In the genomic region with DNA sequence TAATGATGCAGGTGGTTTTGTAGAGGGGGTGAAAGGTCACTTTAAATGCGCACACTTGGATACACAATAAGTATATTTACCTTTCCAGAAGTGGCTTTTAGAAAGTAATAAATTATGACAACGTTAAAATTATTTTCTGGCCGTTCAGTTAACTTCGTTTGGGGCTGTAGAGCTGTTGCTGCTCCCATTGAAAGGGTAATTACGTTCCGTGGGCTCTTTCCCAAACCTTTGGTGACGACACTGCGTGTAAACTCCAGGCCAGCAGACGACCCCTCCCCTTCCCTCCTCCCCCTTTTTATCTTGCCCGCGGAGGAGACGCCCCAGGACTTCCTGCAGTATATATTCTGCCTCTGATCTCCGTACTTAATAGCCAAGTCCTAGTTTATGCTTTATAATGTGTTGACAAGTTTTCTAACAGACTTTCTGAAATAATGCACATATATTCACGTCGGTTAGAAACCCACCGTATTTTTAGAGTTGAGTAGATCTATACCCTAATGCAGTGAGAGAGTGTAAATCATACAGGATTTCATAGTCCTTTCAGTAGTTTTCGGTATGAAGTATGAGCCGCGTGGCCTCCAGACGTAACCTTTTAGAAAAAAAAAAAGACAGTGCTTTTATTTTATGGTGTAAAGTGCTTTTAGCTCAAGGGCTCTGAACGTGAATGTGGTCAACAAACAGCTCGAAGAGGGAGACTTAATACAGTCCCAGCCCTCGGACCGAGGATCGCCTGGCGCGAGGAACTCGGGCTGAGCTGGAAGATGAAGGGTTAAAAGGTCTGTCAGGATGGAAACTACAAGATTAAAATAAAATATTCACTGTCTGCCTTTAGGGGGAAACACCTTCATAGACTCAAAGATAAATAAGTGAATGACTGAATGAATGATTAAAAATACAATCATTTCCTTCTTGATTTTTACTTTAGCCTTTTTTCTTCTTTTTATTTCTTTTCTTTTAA, we compare ENCODE assay signal across 11 cellular contexts. TPM values are rescaled to one million over a fixed set of nuclear protein-coding genes. Genes with fewer than 3 reads are reported as not detected.
DNase-seq lines count a peak whose midpoint lies in the region; ATAC-seq, FAIRE-seq and TF ChIP-seq lines count a peak whose summit lies in the region.
"Had no signal": no experiment of that assay in that cellular context is flagged by ENCODE, and none has a peak within 500 bp of the region (broad histone marks: within the 10 kb centered on the region; RNA-seq: fewer than 3 reads in every experiment).

No MANE protein-coding gene starts in this region.

- intact Hi-C loops in activated B cell treated with CpG ODN at 0.5 μM for 24 hours (cut with micrococcal nuclease): loop anchor here (10.0 kb wide), 2 partner anchors 438 to 772 kb away; no protein-coding TSS in a partner anchor

- H3K27me3 Mint-ChIP-seq in CD8-positive, alpha-beta memory T cell: peaks cover 42 to 74% of the 10 kb centered on the region in 2 donors
- no peaks in the 10 kb centered on the region for H3K27me3 Mint-ChIP-seq in activated B cell treated with CpG ODN at 0.5 μM for 24 hours
- H3K27me3 Mint-ChIP-seq in memory B cell: no peaks in the 10 kb centered on the region

- peak overlapping the region in 5 of 7 donors; percentile 24 to 89 (median 46) for H3K4me3 Mint-ChIP-seq in CD8-positive, alpha-beta memory T cell
- H3K4me3 Mint-ChIP-seq in activated B cell treated with CpG ODN at 0.5 μM for 24 hours (peak overlapping the region; percentile 88), memory B cell (peak overlapping the region; percentile 93)

- no peak overlapping the region for H3K27ac ChIP-seq in CD8-positive, alpha-beta memory T cell (ENCODE audit: low read depth, low read length)
- peak overlapping the region; percentile 70 for H3K27ac ChIP-seq in HUES48 (ENCODE audit: low read depth, low read length)
- H3K27ac ChIP-seq: vagina had no signal

- 0 out of 2 replicates have a peak overlapping the region, but pooled peaks have one; percentile 18 for H3K9ac ChIP-seq in HUES48 (ENCODE audit: low read depth, low read length)

- H3K4me1 Mint-ChIP-seq in CD8-positive, alpha-beta memory T cell: peaks cover 27 to 44% (median 30%) of the 10 kb centered on the region in 3 donors
- H3K4me1 Mint-ChIP-seq in activated B cell treated with CpG ODN at 0.5 μM for 24 hours (peaks cover 37% of the 10 kb centered on the region), memory B cell (peaks cover 11% of the 10 kb centered on the region)

- POLR2A ChIA-PET in CD8-positive, alpha-beta memory T cell (lab: Charles Lee): no interaction called here
- POLR2A ChIA-PET in activated B cell treated with CpG ODN at 0.5 μM for 24 hours (lab: Charles Lee): interaction anchor here (0.6 to 4.1 kb wide), 7 partner anchors 8 to 205 kb away, joined by 3 to 65 read pairs (median 13); no protein-coding TSS in a partner anchor

- peaks cover 0 to 2% (median 1%) of the 10 kb centered on the region in 3 donors for H3K36me3 Mint-ChIP-seq in CD8-positive, alpha-beta memory T cell
- peaks cover 18% of the 10 kb centered on the region for H3K36me3 Mint-ChIP-seq in activated B cell treated with CpG ODN at 0.5 μM for 24 hours (ENCODE audit: low read depth)
- peaks cover 2% of the 10 kb centered on the region for H3K36me3 Mint-ChIP-seq in memory B cell

- no peak for FAIRE-seq in GM19239 (lab: Jason Lieb, UNC)

- peaks cover 0 to 2% (median 0%) of the 10 kb centered on the region in 5 donors for H3K9me3 Mint-ChIP-seq in CD8-positive, alpha-beta memory T cell
- no peaks in the 10 kb centered on the region for H3K9me3 Mint-ChIP-seq in activated B cell treated with CpG ODN at 0.5 μM for 24 hours
- no peaks in the 10 kb centered on the region for H3K9me3 Mint-ChIP-seq in memory B cell

- no peaks in the 10 kb centered on the region for H3K9me3 ChIP-seq in CD8-positive, alpha-beta memory T cell (ENCODE audit: low read length)
- no peaks in the 10 kb centered on the region for H3K9me3 ChIP-seq in HUES48 (ENCODE audit: control insufficient read depth, insufficient read depth, low read length)
- H3K9me3 ChIP-seq: vagina had no signal

- H3K36me3 ChIP-seq in CD8-positive, alpha-beta memory T cell (ENCODE audit: insufficient read depth, low read length): no peaks in the 10 kb centered on the region
- no peaks in the 10 kb centered on the region for H3K36me3 ChIP-seq in HUES48 (ENCODE audit: control insufficient read depth, insufficient read depth, low read length)
- H3K36me3 ChIP-seq: vagina had no signal

- DNase-seq in CD8-positive, alpha-beta memory T cell: no peak
- DNase-seq in activated B cell treated with CpG ODN at 0.5 μM for 24 hours (no peak), memory B cell (ENCODE audit: low spot score in 2 of 2) (no peak), NCI-H2107 treated with DMSO at 0.1 percent for 48 hours (lab: John Stamatoyannopoulos, UW; ENCODE audit: unreplicated experiment) (no peak), GM19239 (ENCODE audit: insufficient read length, low spot score) (no peak), NCI-H524 treated with DMSO at 0.1 percent for 48 hours (lab: John Stamatoyannopoulos, UW) (no peak), DMS114 treated with DMSO at 0.1 percent for 48 hours (lab: John Stamatoyannopoulos, UW; ENCODE audit: unreplicated experiment) (no peak)
- DNase-seq: aorta, NCI-H2029 treated with DMSO at 0.1 percent for 48 hours had no signal

- peak overlapping the region; percentile 27 for H3K4me3 ChIP-seq in CD8-positive, alpha-beta memory T cell (ENCODE audit: low read length)
- H3K4me3 ChIP-seq in HUES48 (ENCODE audit: low read depth, low read length): peak overlapping the region; percentile 88

- peaks cover 27% of the 10 kb centered on the region for H3K4me1 ChIP-seq in CD8-positive, alpha-beta memory T cell (ENCODE audit: insufficient read depth, low read length)
- peaks cover 22% of the 10 kb centered on the region for H3K4me1 ChIP-seq in HUES48 (ENCODE audit: control insufficient read depth, insufficient read depth, low read length)

- H3K27me3 ChIP-seq in CD8-positive, alpha-beta memory T cell (ENCODE audit: insufficient read depth, low read length, poor library complexity, severe bottlenecking): peaks cover 50% of the 10 kb centered on the region
- H3K27me3 ChIP-seq in HUES48 (ENCODE audit: control insufficient read depth, insufficient read depth, low read length): peaks cover 24% of the 10 kb centered on the region; the same call in 1 of the 2 replicates
- H3K27me3 ChIP-seq: vagina had no signal

- TF ChIP-seq CTCF in activated B cell treated with CpG ODN at 0.5 μM for 24 hours (IDR thresholded peaks at IDR 0.05): no peak

- H3K27ac Mint-ChIP-seq in CD8-positive, alpha-beta memory T cell: peak overlapping the region in 1 of 8 donors; percentile 79
- peak overlapping the region; percentile 95 for H3K27ac Mint-ChIP-seq in activated B cell treated with CpG ODN at 0.5 μM for 24 hours
- H3K27ac Mint-ChIP-seq in memory B cell: peak overlapping the region; percentile 92

- CTCF ChIA-PET in CD8-positive, alpha-beta memory T cell (lab: Charles Lee): no interaction called here
- CTCF ChIA-PET in activated B cell treated with CpG ODN at 0.5 μM for 24 hours (lab: Charles Lee): interaction anchor here (0.6 to 2.1 kb wide), 3 partner anchors 11 to 1532 kb away, joined by 3 to 9 read pairs (median 5); no protein-coding TSS in a partner anchor

- no peak for ATAC-seq in activated B cell treated with CpG ODN at 0.5 μM for 24 hours (ENCODE audit: low read depth)
- ATAC-seq in memory B cell (ENCODE audit: low read depth): no peak

RNA-seq across cellular contexts. Expression of gene BCL11A, which starts 3.8 kb away (rescaled TPM):
- under 1 TPM; 0.07 to 0.15 TPM for total RNA-seq in CD8-positive, alpha-beta memory T cell
- polyA plus RNA-seq in CD8-positive, alpha-beta memory T cell: not detected
- 279 and 331 TPM in 2 replicates for total RNA-seq in activated B cell treated with CpG ODN at 0.5 μM for 24 hours

Comparison
In these comparisons a context has a peak if more than half of its experiments do, and no peak if none do; other contexts are left out.
1. RNA of gene BCL11A, which starts 3.8 kb away (total RNA-seq): 279 to 331 TPM in activated B cell treated with CpG ODN at 0.5 μM for 24 hours; 0.07 to 0.15 TPM in CD8-positive, alpha-beta memory T cell; every median in the first group is over 100 times any median in the second.
2. Peak in every context shown above with its lines, with median percentiles within 50 percentile points of each other: H3K4me3 Mint-ChIP-seq.